ENCODE assay signal across 9 cellular contexts in the genomic region with DNA sequence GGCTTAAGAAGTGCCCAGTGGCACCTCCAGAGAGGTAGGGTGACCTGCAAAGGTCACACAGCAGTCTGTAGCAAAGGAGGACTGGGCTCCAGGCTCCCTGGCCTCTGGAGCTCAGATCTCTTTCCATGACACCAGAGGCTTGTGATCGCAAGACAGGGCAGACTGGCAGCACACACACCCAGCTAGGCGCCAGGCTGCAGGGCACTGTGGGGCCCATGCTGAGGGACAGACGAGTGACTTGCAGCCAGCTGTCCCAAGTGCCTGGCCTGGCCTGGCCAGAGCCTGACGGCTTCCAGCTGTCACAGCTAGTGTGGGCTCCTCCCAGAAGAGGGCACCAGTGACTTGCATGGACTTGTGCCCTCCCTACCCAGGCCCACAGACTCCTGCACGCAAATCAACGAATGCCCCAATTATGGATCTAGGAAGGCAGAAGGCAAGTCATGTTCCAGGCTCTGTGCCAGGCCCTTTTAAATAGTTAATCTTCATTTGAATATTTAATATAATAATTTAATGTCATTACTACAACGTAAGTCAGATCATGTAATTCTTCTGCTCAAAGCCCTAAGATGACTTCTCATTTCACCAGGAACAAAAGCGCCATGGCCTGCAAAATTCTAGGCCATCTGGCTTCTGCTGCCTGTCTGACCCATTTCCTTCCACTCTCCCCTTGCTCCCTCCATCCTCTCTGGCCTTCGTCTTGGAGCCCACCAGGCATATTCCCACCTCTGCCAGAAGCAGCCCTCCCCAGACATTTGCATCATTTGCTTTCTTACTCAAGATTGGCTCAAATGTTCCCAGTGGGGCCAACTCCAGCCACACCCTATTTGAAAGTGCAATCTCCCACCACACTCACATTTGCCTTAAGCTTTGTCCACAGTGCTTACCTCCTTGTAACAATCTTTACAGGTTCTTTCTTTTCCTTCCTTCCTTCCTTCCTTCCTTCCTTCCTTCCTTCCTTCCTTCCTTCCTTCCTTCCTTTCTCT. TPM values are rescaled to one million over a fixed set of nuclear protein-coding genes. Genes with fewer than 3 reads are reported as not detected.
DNase-seq lines count a peak whose midpoint lies in the region; ATAC-seq, FAIRE-seq and TF ChIP-seq lines count a peak whose summit lies in the region.
"Had no signal": no experiment of that assay in that cellular context is flagged by ENCODE, and none has a peak within 500 bp of the region (broad histone marks: within the 10 kb centered on the region; RNA-seq: fewer than 3 reads in every experiment).

No MANE protein-coding gene starts in this region.

- no peak overlapping the region for H3K4me2 ChIP-seq in A549

- 56% methylated on average over 9 of the region's 9 CpGs for WGBS in A549 (ENCODE audit: missing lambda C conversion rate)

- H3K36me3 ChIP-seq in WERI-Rb-1, result no peaks in the 10 kb centered on the region
- H3K36me3 ChIP-seq: ovary had no signal

- H3K4me1 ChIP-seq in A549, result no peaks in the 10 kb centered on the region

- no peak for TF ChIP-seq POLR2A in A549 (IDR thresholded peaks at IDR 0.05; ENCODE audit: low read length)

- TF ChIP-seq RAD21 in A549 (conservative IDR thresholded peaks at IDR 0.05 in 1 of 2, IDR thresholded peaks at IDR 0.05 in 1 of 2), result peak; percentile 57 to 60; a peak in 4 of 5 replicates

- DNase-seq in A549 (ENCODE audit: low read depth in 1 of 2, low spot score in 1 of 2) (peak in 1 of 2 experiments; percentile 46), HFF-Myc (ENCODE audit: extremely low read depth, low read depth) (no peak), WERI-Rb-1 (peak; percentile 49), islet precursor cell (peak; percentile 76), HEK293T (ENCODE audit: extremely low spot score) (no peak), activated gamma-delta T cell treated with Interleukin-2 at 50 U/mL for 16 hours (no peak)
- DNase-seq in effector CD4-positive, alpha-beta T cell, result no peak

- CTCF ChIA-PET in A549 (lab: Yijun Ruan, JAX), result interaction anchor here (0.6 to 89.4 kb wide), 7 partner anchors 10 to 130 kb away, joined by 3 to 3291 read pairs (median 3); a partner anchor contains a TSS
- CTCF ChIA-PET in HEK293T (lab: Yijun Ruan, JAX), result interaction anchor here (0.8 to 2.0 kb wide), 4 partner anchors 22 to 99 kb away, joined by 3 to 10 read pairs (median 4); no protein-coding TSS in a partner anchor

- H3K4me3 ChIP-seq in A549, result no peak overlapping the region
- no peak overlapping the region for H3K4me3 ChIP-seq in HFF-Myc (replicated peaks; ENCODE audit: low read depth, low read length)
- no peak overlapping the region for H3K4me3 ChIP-seq in WERI-Rb-1 (ENCODE audit: low read depth, low read length)
- H3K4me3 ChIP-seq: ovary had no signal

- POLR2A ChIA-PET in A549 (lab: Yijun Ruan, JAX) (interaction anchor here (1.0 kb wide), 1 partner anchor 99 kb away, joined by 3 read pairs; no protein-coding TSS in a partner anchor), HEK293T (lab: Yijun Ruan, JAX) (no interaction called here)

- H3K27me3 ChIP-seq in WERI-Rb-1 (ENCODE audit: insufficient read depth, low read depth, severe bottlenecking), result no peaks in the 10 kb centered on the region
- H3K27me3 ChIP-seq: ovary had no signal

- no peaks in the 10 kb centered on the region for H3K9me3 ChIP-seq in A549
- no peaks in the 10 kb centered on the region for H3K9me3 ChIP-seq in WERI-Rb-1 (ENCODE audit: severe bottlenecking)
- H3K9me3 ChIP-seq: ovary had no signal

- FAIRE-seq in A549 (lab: Jason Lieb, UNC), result no peak

- TF ChIP-seq CTCF in A549 (IDR thresholded peaks at IDR 0.05) (peak; percentile 49), HFF-Myc (IDR thresholded peaks at IDR 0.05; ENCODE audit: low read depth, low read length, missing control alignments) (peak; percentile 18), WERI-Rb-1 (IDR thresholded peaks at IDR 0.05; ENCODE audit: low read depth, low read length) (peak; percentile 56)

- ATAC-seq in A549, result peak; percentile 89 to 90
- no peak for ATAC-seq in HG03039 (IDR thresholded peaks at IDR 0.05; ENCODE audit: unreplicated experiment)

- no peak for TF ChIP-seq EP300 in A549 (IDR thresholded peaks at IDR 0.05)

- H3K27ac ChIP-seq in A549 (0 out of 6 replicates have a peak overlapping the region, but pooled peaks of 1 of the 2 experiments have one; percentile 12), WERI-Rb-1 (peak overlapping the region; percentile 21)
- H3K27ac ChIP-seq: ovary had no signal

TF ChIP-seq in A549, 52 proteins besides CTCF, POLR2A, EP300 and RAD21:
- TF ChIP-seq, protein P1, sequence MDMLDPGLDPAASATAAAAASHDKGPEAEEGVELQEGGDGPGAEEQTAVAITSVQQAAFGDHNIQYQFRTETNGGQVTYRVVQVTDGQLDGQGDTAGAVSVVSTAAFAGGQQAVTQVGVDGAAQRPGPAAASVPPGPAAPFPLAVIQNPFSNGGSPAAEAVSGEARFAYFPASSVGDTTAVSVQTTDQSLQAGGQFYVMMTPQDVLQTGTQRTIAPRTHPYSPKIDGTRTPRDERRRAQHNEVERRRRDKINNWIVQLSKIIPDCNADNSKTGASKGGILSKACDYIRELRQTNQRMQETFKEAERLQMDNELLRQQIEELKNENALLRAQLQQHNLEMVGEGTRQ (IDR thresholded peaks at IDR 0.05), result no peak
- TF ChIP-seq SMC3 (IDR thresholded peaks at IDR 0.05) (peak; percentile 41), NR3C1 (IDR thresholded peaks at IDR 0.05) (no peak), NFE2L2 (conservative IDR thresholded peaks at IDR 0.05; ENCODE audit: low read length) (no peak)

TF ChIP-seq in HEK293T, 16 proteins besides CTCF, POLR2A, EP300 and RAD21:
- TF ChIP-seq BHLHE40 (IDR thresholded peaks at IDR 0.05; ENCODE audit: borderline replicate concordance) (no peak), CTBP1 (IDR thresholded peaks at IDR 0.05; ENCODE audit: borderline replicate concordance) (no peak), ARNT (IDR thresholded peaks at IDR 0.05) (no peak), SP1 (IDR thresholded peaks at IDR 0.05) (no peak), FOXA1 (IDR thresholded peaks at IDR 0.05) (no peak), LEF1 (IDR thresholded peaks at IDR 0.05; ENCODE audit: borderline replicate concordance) (no peak), SUZ12 (IDR thresholded peaks at IDR 0.05) (no peak), ZNF384 (IDR thresholded peaks at IDR 0.05) (no peak)
- TF ChIP-seq, protein P2, sequence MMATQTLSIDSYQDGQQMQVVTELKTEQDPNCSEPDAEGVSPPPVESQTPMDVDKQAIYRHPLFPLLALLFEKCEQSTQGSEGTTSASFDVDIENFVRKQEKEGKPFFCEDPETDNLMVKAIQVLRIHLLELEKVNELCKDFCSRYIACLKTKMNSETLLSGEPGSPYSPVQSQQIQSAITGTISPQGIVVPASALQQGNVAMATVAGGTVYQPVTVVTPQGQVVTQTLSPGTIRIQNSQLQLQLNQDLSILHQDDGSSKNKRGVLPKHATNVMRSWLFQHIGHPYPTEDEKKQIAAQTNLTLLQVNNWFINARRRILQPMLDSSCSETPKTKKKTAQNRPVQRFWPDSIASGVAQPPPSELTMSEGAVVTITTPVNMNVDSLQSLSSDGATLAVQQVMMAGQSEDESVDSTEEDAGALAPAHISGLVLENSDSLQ (IDR thresholded peaks at IDR 0.05), result no peak

RNA-seq across cellular contexts. Expression of a gene that starts 3.7 kb away (rescaled TPM):
- polyA plus RNA-seq in A549 (2011; rRNA removed), result 2.3 TPM in 2 replicates
- polyA plus RNA-seq in A549 (2012; cell fraction: cytosol; rRNA removed), result 5.8 and 7.2 TPM in 2 replicates
- 25.9 and 31.3 TPM in 2 replicates for polyA plus RNA-seq in A549 (2012; cell fraction: nucleus; rRNA removed)
- 9.3 to 13.0 TPM (median 11.5 TPM) in 3 replicates for polyA plus RNA-seq in A549 (2017; fragmentation: RNase III; extraction: RNeasy Plus Mini Kit Qiagen cat#74134 plus additional on column Dnase treatment)
- 3.1 and 6.2 TPM in 2 replicates for polyA minus RNA-seq in A549 (2011; rRNA and poly(A)+ RNA removed)

RNA-seq across cellular contexts. Expression of a gene that starts 12.7 kb away (rescaled TPM):
- polyA plus RNA-seq in A549 (2011; rRNA removed) (0.06 and 0.20 TPM in 2 replicates), A549 (2017; fragmentation: RNase III; extraction: RNeasy Plus Mini Kit Qiagen cat#74134 plus additional on column Dnase treatment) (0.09 TPM in 1 of 3 replicates, not detected in the others)
- 0.01 and 0.10 TPM in 2 replicates for polyA plus RNA-seq in A549 (2012; cell fraction: cytosol; rRNA removed)
- polyA plus RNA-seq in A549 (2012; cell fraction: nucleus; rRNA removed), result 0.04 TPM in 1 of 2 replicates, not detected in the other
- polyA minus RNA-seq in A549 (2011; rRNA and poly(A)+ RNA removed), result 0.21 TPM in 1 of 2 replicates, not detected in the other

RNA-seq across cellular contexts. Expression of a gene that starts 43.2 kb away (rescaled TPM):
- 29.0 and 38.4 TPM in 2 replicates for polyA plus RNA-seq in A549 (2011; rRNA removed)
- 73.2 and 84.2 TPM in 2 replicates for polyA plus RNA-seq in A549 (2012; cell fraction: cytosol; rRNA removed)
- polyA plus RNA-seq in A549 (2012; cell fraction: nucleus; rRNA removed), result 159 and 164 TPM in 2 replicates
- polyA plus RNA-seq in A549 (2017; fragmentation: RNase III; extraction: RNeasy Plus Mini Kit Qiagen cat#74134 plus additional on column Dnase treatment), result 40.8 to 42.8 TPM (median 40.9 TPM) in 3 replicates
- 54.4 and 63.2 TPM in 2 replicates for polyA minus RNA-seq in A549 (2011; rRNA and poly(A)+ RNA removed)

Comparison
In these comparisons a context has a peak if more than half of its experiments do, and no peak if none do; other contexts are left out.
1. DNase-seq: peak in WERI-Rb-1 (single experiment) and islet precursor cell (single experiment); none in HFF-Myc (single experiment), HEK293T (single experiment), effector CD4-positive, alpha-beta T cell (single experiment) and activated gamma-delta T cell treated with Interleukin-2 at 50 U/mL for 16 hours (single experiment).
2. Peak in every context shown above with its lines, with median percentiles within 50 percentile points of each other: CTCF ChIP-seq.